ENCODE assay signal across 11 cellular contexts in the genomic region with DNA sequence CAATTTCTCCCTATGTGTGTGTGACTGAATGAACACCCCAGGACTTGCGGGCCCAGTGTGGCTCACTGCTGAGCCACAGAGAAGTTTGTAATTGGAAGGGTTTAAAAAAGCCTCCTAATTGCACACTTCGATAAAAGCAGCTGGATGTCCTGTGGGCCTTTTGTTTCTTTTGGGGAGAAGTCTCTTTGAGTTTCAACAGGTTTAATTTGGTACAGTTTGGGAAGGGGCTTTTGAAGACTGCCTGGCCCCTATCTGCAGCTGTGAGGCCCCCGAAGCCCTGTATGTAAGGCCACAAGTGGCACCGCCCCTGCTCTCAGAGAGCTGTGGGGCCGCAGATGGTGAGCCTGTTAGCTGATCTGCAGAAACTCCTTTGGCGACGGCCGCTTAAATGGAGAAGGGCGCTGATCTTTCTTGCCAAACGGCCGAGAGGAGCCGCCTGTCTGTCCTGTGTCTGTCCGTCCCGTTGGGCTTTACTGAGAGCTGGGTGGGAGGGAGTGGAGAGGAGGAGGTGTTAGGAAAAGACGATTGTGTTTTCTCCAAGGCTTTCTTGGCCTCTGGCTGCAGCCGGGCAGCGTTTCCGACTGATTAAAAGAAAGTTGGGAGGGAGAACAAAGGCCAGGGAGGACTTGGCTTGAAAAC. TPM values are rescaled to one million over a fixed set of nuclear protein-coding genes. Genes with fewer than 3 reads are reported as not detected.
DNase-seq lines count a peak whose midpoint lies in the region; ATAC-seq, FAIRE-seq and TF ChIP-seq lines count a peak whose summit lies in the region.
"Had no signal": no experiment of that assay in that cellular context is flagged by ENCODE, and none has a peak within 500 bp of the region (broad histone marks: within the 10 kb centered on the region; RNA-seq: fewer than 3 reads in every experiment).

No MANE protein-coding gene starts in this region.

- H3K9me3 Mint-ChIP-seq in progenitor cell of endocrine pancreas (ENCODE audit: low read depth): no peaks in the 10 kb centered on the region
- H3K9me3 Mint-ChIP-seq: IgD-negative memory B cell had no signal

- no peaks in the 10 kb centered on the region for H3K36me3 ChIP-seq in SK-N-MC (ENCODE audit: insufficient read depth, low read length)
- H3K36me3 ChIP-seq: neutrophil had no signal

- peaks cover 6% of the 10 kb centered on the region for H3K36me3 Mint-ChIP-seq in progenitor cell of endocrine pancreas (ENCODE audit: insufficient read depth)
- H3K36me3 Mint-ChIP-seq: IgD-negative memory B cell had no signal

- no peaks in the 10 kb centered on the region for H3K9me3 ChIP-seq in SK-N-MC (ENCODE audit: low read depth, low read length)
- H3K9me3 ChIP-seq: neutrophil had no signal

- intact Hi-C loops in Right ventricle myocardium superior (cut with DNase I): no loop called here

- peak; percentile 73 for ATAC-seq in Right ventricle myocardium superior (ENCODE audit: poor library complexity)
- ATAC-seq: GM12878 had no signal

- H3K4me3 ChIP-seq in SK-N-MC: peak overlapping the region; percentile 84
- H3K4me3 ChIP-seq: GM12878 had no signal

- H3K4me1 Mint-ChIP-seq in progenitor cell of endocrine pancreas (ENCODE audit: low read depth): peaks cover 22% of the 10 kb centered on the region

- peak overlapping the region; percentile 96 for H3K27ac Mint-ChIP-seq in progenitor cell of endocrine pancreas

- H3K4me3 Mint-ChIP-seq in progenitor cell of endocrine pancreas (ENCODE audit: low read depth): peak overlapping the region; percentile 83

- H3K27ac ChIP-seq in SK-N-MC: peak overlapping the region; percentile 96
- H3K27ac ChIP-seq: neutrophil had no signal

- peak overlapping the region; percentile 81 for H3K9ac ChIP-seq in SK-N-MC (ENCODE audit: insufficient read length)

- DNase-seq in EL (peak; percentile 52), SK-N-MC (ENCODE audit: low read depth, low spot score) (no peak), Right ventricle myocardium superior (peak; percentile 85), progenitor cell of endocrine pancreas (ENCODE audit: low spot score, unreplicated experiment) (peak; percentile 20), SW 1271 (lab: John Stamatoyannopoulos, UW) (no peak), urothelium cell line (ENCODE audit: low spot score) (no peak)
- DNase-seq in stimulated activated CD8-positive, alpha-beta memory T cell treated with anti-CD3 and anti-CD28 coated beads, Interleukin-4, amount 100 ng/mL, for 48 hours: no peak
- no peak for DNase-seq in activated CD8-positive, alpha-beta memory T cell treated with anti-CD3 and anti-CD28 coated beads, Interleukin-2, amount 50 U/mL, for 4 hours

- H3K27me3 Mint-ChIP-seq in progenitor cell of endocrine pancreas: peaks cover 2% of the 10 kb centered on the region

- FAIRE-seq in urothelium cell line (lab: Jason Lieb, UNC): no peak
- FAIRE-seq: GM12878 had no signal

- no peak for TF ChIP-seq CTCF in progenitor cell of endocrine pancreas (IDR thresholded peaks at IDR 0.05; ENCODE audit: unreplicated experiment)

RNA-seq across cellular contexts. Expression of a gene that starts 2.1 kb away (rescaled TPM):
- 89.5 TPM for total RNA-seq in Right ventricle myocardium superior
- total RNA-seq in progenitor cell of endocrine pancreas: 257 and 258 TPM in 2 replicates

Comparison
In these comparisons a context has a peak if more than half of its experiments do, and no peak if none do; other contexts are left out.
1. DNase-seq: peak in EL (single experiment), Right ventricle myocardium superior (single experiment) and progenitor cell of endocrine pancreas (single experiment); none in SK-N-MC (single experiment), stimulated activated CD8-positive, alpha-beta memory T cell treated with anti-CD3 and anti-CD28 coated beads, Interleukin-4, amount 100 ng/mL, for 48 hours (single experiment), SW 1271 (0 of 2), urothelium cell line (single experiment) and activated CD8-positive, alpha-beta memory T cell treated with anti-CD3 and anti-CD28 coated beads, Interleukin-2, amount 50 U/mL, for 4 hours (single experiment).